In genomic region chr6:113763883-113764282, GRCh38 we compare ENCODE assay signal across 9 cellular contexts.
DNase-seq lines count a peak whose midpoint lies in the region; ATAC-seq, FAIRE-seq and TF ChIP-seq lines count a peak whose summit lies in the region.
"Had no signal": no experiment of that assay in that cellular context is flagged by ENCODE, and none has a peak within 500 bp of the region (broad histone marks: within the 10 kb centered on the region; RNA-seq: fewer than 3 reads in every experiment).

No MANE protein-coding gene starts in this region.

- peak overlapping the region; percentile 55 for H3K27ac Mint-ChIP-seq in type B pancreatic cell

- no peaks in the 10 kb centered on the region for H3K27me3 Mint-ChIP-seq in type B pancreatic cell

- no peak overlapping the region for H3K4me3 ChIP-seq in bronchial epithelial cell (ENCODE audit: low read depth, low read length)

- H3K36me3 Mint-ChIP-seq in type B pancreatic cell = no peaks in the 10 kb centered on the region

- no peak for TF ChIP-seq CTCF in bronchial epithelial cell (IDR thresholded peaks at IDR 0.05; ENCODE audit: insufficient read depth, low read length, severe bottlenecking)
- no peak for TF ChIP-seq CTCF in type B pancreatic cell (conservative IDR thresholded peaks at IDR 0.05)

- no peak overlapping the region for H3K4me3 Mint-ChIP-seq in type B pancreatic cell

- FAIRE-seq in bronchial epithelial cell (lab: Jason Lieb, UNC) = peak; percentile 98
- FAIRE-seq: G401.6 had no signal

- H3K36me3 ChIP-seq in bronchial epithelial cell (ENCODE audit: control insufficient read depth, insufficient read depth, low read length) = no peaks in the 10 kb centered on the region

- ATAC-seq in left ventricle myocardium superior = peak; percentile 44
- ATAC-seq in HG03139 (IDR thresholded peaks at IDR 0.05; ENCODE audit: unreplicated experiment) = peak; percentile 52

- no peaks in the 10 kb centered on the region for H3K27me3 ChIP-seq in bronchial epithelial cell (ENCODE audit: control insufficient read depth, insufficient read depth, low read length)

- H3K4me1 Mint-ChIP-seq in type B pancreatic cell (ENCODE audit: unreplicated experiment) = peaks cover 8% of the 10 kb centered on the region

- intact Hi-C loops in left ventricle myocardium superior (cut with micrococcal nuclease) = no loop called here
- intact Hi-C loops in cardiac septum (cut with DNase I) = no loop called here

- H3K9me3 Mint-ChIP-seq in type B pancreatic cell = peaks cover 3% of the 10 kb centered on the region

- DNase-seq in left ventricle myocardium superior (no peak), cardiac septum (ENCODE audit: low spot score) (no peak), bronchial epithelial cell (ENCODE audit: low read depth) (peak; percentile 100), type B pancreatic cell (ENCODE audit: extremely low spot score, unreplicated experiment) (no peak), COLO829 (ENCODE audit: low spot score) (no peak), NCI-H1105 (lab: John Stamatoyannopoulos, UW) (no peak), GF-D8 (lab: John Stamatoyannopoulos, UW) (no peak)
